Comparison of ENCODE assay signal across 1 cellular context in the genomic region with DNA sequence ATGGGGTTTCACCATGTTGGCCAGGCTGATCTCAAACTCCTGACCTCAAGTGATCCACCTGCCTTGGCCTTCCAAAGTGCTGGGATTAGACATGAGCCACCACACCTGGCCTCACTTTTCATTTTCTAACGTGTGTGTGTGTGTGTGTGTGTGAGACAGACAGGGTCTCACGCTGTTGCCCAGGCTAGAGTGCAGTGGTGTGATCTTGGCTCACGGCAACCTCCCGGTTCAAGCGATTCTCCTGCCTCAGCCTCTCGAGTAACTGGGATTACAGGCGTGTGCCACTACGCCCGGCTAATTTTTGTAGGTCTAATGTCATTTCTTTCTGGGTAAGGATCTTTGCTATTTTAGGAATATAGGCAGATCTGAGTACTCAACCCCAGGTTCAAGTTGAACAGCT. TPM values are rescaled to one million over a fixed set of nuclear protein-coding genes. Genes with fewer than 3 reads are reported as not detected.
"Had no signal": no experiment of that assay in that cellular context is flagged by ENCODE, and none has a peak within 500 bp of the region (broad histone marks: within the 10 kb centered on the region; RNA-seq: fewer than 3 reads in every experiment).

No MANE protein-coding gene starts in this region.

RNA-seq across cellular contexts. Expression of a gene that starts 4.7 kb away (rescaled TPM):
- total RNA-seq: HT-29 had no signal
